8 cellular contexts compared by ENCODE assay signal in genomic region chr20:2507875-2508630, GRCh38. TPM values are rescaled to one million over a fixed set of nuclear protein-coding genes. Genes with fewer than 3 reads are reported as not detected.
A peak's percentile ranks its signal among the peaks of the same experiment; 100 is the strongest.
DNase-seq lines count a peak whose midpoint lies in the region; ATAC-seq and TF ChIP-seq lines count a peak whose summit lies in the region.

No MANE protein-coding gene starts in this region.

- H3K4me3 ChIP-seq in WERI-Rb-1 (ENCODE audit: low read depth, low read length): peak overlapping the region; percentile 87

- DNase-seq in GM03348 (ENCODE audit: low spot score) (peak; percentile 68), WERI-Rb-1 (no peak), glomerular visceral epithelial cell (ENCODE audit: extremely low spot score) (peak; percentile 7), progenitor cell of endocrine pancreas (ENCODE audit: low spot score, unreplicated experiment) (no peak), AML-193 (lab: John Stamatoyannopoulos, UW) (no peak), activated gamma-delta T cell treated with Interleukin-2 at 50 U/mL for 16 hours (no peak), GOT3 (lab: John Stamatoyannopoulos, UW) (no peak)

- peak; percentile 4 for ATAC-seq in HG03045 (IDR thresholded peaks at IDR 0.05; ENCODE audit: unreplicated experiment)

- peaks cover 3% of the 10 kb centered on the region for H3K36me3 Mint-ChIP-seq in progenitor cell of endocrine pancreas (ENCODE audit: insufficient read depth)

- H3K27me3 Mint-ChIP-seq in progenitor cell of endocrine pancreas: peaks cover 8% of the 10 kb centered on the region

- no peaks in the 10 kb centered on the region for H3K9me3 ChIP-seq in WERI-Rb-1 (ENCODE audit: severe bottlenecking)

- H3K9me3 Mint-ChIP-seq in progenitor cell of endocrine pancreas (ENCODE audit: low read depth): peaks cover 2% of the 10 kb centered on the region

- H3K4me3 Mint-ChIP-seq in progenitor cell of endocrine pancreas (ENCODE audit: low read depth): peak overlapping the region; percentile 100

- no peaks in the 10 kb centered on the region for H3K27me3 ChIP-seq in WERI-Rb-1 (ENCODE audit: insufficient read depth, low read depth, severe bottlenecking)

- H3K36me3 ChIP-seq in WERI-Rb-1: no peaks in the 10 kb centered on the region

- peak overlapping the region; percentile 79 for H3K27ac Mint-ChIP-seq in progenitor cell of endocrine pancreas

- TF ChIP-seq CTCF in WERI-Rb-1 (IDR thresholded peaks at IDR 0.05; ENCODE audit: low read depth, low read length) (no peak), progenitor cell of endocrine pancreas (IDR thresholded peaks at IDR 0.05; ENCODE audit: unreplicated experiment) (no peak)

- peaks cover 10% of the 10 kb centered on the region for H3K4me1 Mint-ChIP-seq in progenitor cell of endocrine pancreas (ENCODE audit: low read depth)

- peak overlapping the region; percentile 92 for H3K27ac ChIP-seq in WERI-Rb-1

RNA-seq across cellular contexts. Expression of gene ZNF343, which starts 0.7 kb away (rescaled TPM):
- 13.1 and 14.4 TPM in 2 replicates for total RNA-seq in progenitor cell of endocrine pancreas

RNA-seq across cellular contexts. Expression of gene TMC2, which starts 28.3 kb away (rescaled TPM):
- total RNA-seq in progenitor cell of endocrine pancreas: not detected in 2 replicates

RNA-seq across cellular contexts. Expression of gene SNRPB, which starts 37.5 kb away (rescaled TPM):
- total RNA-seq in progenitor cell of endocrine pancreas: 169 and 180 TPM in 2 replicates

Comparison
In these comparisons a context has a peak if more than half of its experiments do, and no peak if none do; other contexts are left out.
1. DNase-seq: peak in GM03348 (single experiment) and glomerular visceral epithelial cell (single experiment); none in WERI-Rb-1 (single experiment), progenitor cell of endocrine pancreas (single experiment), AML-193 (0 of 2), activated gamma-delta T cell treated with Interleukin-2 at 50 U/mL for 16 hours (single experiment) and GOT3 (single experiment).